In the genomic region with DNA sequence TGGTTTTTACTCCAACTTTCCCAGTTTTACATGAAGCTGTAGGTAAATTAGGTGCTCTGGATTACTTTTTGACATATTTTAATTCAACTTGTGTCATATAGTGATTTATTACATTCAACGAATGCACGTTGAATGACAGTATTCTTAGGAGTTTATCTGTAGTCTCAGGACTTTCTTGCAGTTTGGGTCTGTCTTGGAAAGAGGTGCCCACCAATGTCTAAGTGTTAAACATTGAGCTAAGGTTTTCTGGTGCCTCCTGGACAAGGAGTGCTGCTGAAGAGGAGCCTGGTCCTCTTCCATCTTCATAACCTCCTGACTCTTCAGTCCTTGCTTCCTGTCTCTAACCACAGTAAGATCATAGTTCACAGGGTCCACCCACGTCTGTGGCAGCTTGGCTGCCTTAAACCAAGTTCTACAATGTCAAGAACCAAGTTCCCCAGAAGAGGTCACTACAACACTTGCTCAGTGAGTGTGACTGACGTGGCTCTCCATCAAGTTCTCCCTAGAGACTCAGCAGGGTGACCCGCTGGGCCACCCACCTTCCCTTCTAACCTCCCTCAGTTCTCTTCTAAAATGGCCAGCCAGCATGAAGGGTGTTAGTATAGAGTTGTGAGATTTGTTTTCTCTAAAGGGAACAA, we compare ENCODE assay signal across 8 cellular contexts. TPM values are rescaled to one million over a fixed set of nuclear protein-coding genes. Genes with fewer than 3 reads are reported as not detected.
DNase-seq lines count a peak whose midpoint lies in the region; ATAC-seq lines count a peak whose summit lies in the region.

No MANE protein-coding gene starts in this region.

- H3K4me1 Mint-ChIP-seq in activated T-helper 2 cell treated with anti-CD3 and anti-CD28 coated beads, Interferon-gamma antibody, Interleukin-2, Interleukin-4, amounts not matched to agents 10 μg/mL and 5 μg/mL and 100 μg/mL, durations not matched to agents 14 hours and 24 hours and 36 hours (ENCODE audit: low read depth) = peaks cover 8% of the 10 kb centered on the region

- ATAC-seq in GM21381 (IDR thresholded peaks at IDR 0.05; ENCODE audit: unreplicated experiment) (peak; percentile 98), HG03520 (IDR thresholded peaks at IDR 0.05; ENCODE audit: unreplicated experiment) (peak; percentile 99)

- H3K4me3 Mint-ChIP-seq in activated T-helper 2 cell treated with anti-CD3 and anti-CD28 coated beads, Interferon-gamma antibody, Interleukin-2, Interleukin-4, amounts not matched to agents 10 μg/mL and 5 μg/mL and 100 μg/mL, durations not matched to agents 14 hours and 24 hours and 36 hours (ENCODE audit: low read depth) = no peak overlapping the region

- no peak overlapping the region for H3K27ac Mint-ChIP-seq in activated T-helper 2 cell treated with anti-CD3 and anti-CD28 coated beads, Interferon-gamma antibody, Interleukin-2, Interleukin-4, amounts not matched to agents 10 μg/mL and 5 μg/mL and 100 μg/mL, durations not matched to agents 14 hours and 24 hours and 36 hours

- no peaks in the 10 kb centered on the region for H3K9me3 Mint-ChIP-seq in activated T-helper 2 cell treated with anti-CD3 and anti-CD28 coated beads, Interferon-gamma antibody, Interleukin-2, Interleukin-4, amounts not matched to agents 10 μg/mL and 5 μg/mL and 100 μg/mL, durations not matched to agents 14 hours and 24 hours and 36 hours

- peak; percentile 48 for DNase-seq in GF-D8 (lab: John Stamatoyannopoulos, UW)
- DNase-seq in NOMO-1 (lab: John Stamatoyannopoulos, UW; ENCODE audit: unreplicated experiment in 2 of 2) = peak; percentile 26 to 31
- peak; percentile 32 for DNase-seq in activated T-helper 2 cell treated with anti-CD3 and anti-CD28 coated beads, Interferon-gamma antibody, Interleukin-2, Interleukin-4, amounts not matched to agents 10 μg/mL and 5 μg/mL and 100 μg/mL, durations not matched to agents 14 hours and 24 hours and 36 hours (ENCODE audit: low spot score)
- DNase-seq in iPS-NIHi7 (ENCODE audit: extremely low spot score) = peak; percentile 67
- DNase-seq in stimulated activated CD4-positive, alpha-beta T cell treated with anti-CD3 and anti-CD28 coated beads, Interleukin-4, amount 100 ng/mL, for 48 hours (ENCODE audit: low read depth in 2 of 2) = peak; percentile 34 to 45
- no peak for DNase-seq in NCI-H2029 (lab: John Stamatoyannopoulos, UW)

- no peaks in the 10 kb centered on the region for H3K36me3 Mint-ChIP-seq in activated T-helper 2 cell treated with anti-CD3 and anti-CD28 coated beads, Interferon-gamma antibody, Interleukin-2, Interleukin-4, amounts not matched to agents 10 μg/mL and 5 μg/mL and 100 μg/mL, durations not matched to agents 14 hours and 24 hours and 36 hours (ENCODE audit: low read depth)

- intact Hi-C loops in activated T-helper 2 cell treated with anti-CD3 and anti-CD28 coated beads, Interferon-gamma antibody, Interleukin-2, Interleukin-4, amounts not matched to agents 10 μg/mL and 5 μg/mL and 100 μg/mL, durations not matched to agents 14 hours and 24 hours and 36 hours (cut with micrococcal nuclease) = loop anchor here (1.0 to 5.0 kb wide), 3 partner anchors 95 to 375 kb away; a partner anchor contains a TSS

- peaks cover 57% of the 10 kb centered on the region for H3K27me3 Mint-ChIP-seq in activated T-helper 2 cell treated with anti-CD3 and anti-CD28 coated beads, Interferon-gamma antibody, Interleukin-2, Interleukin-4, amounts not matched to agents 10 μg/mL and 5 μg/mL and 100 μg/mL, durations not matched to agents 14 hours and 24 hours and 36 hours (ENCODE audit: low read depth)

RNA-seq across cellular contexts. Expression of a gene that starts 6.1 kb away (rescaled TPM):
- total RNA-seq in activated T-helper 2 cell treated with anti-CD3 and anti-CD28 coated beads, Interferon-gamma antibody, Interleukin-2, Interleukin-4, amounts not matched to agents 10 μg/mL and 5 μg/mL and 100 μg/mL, durations not matched to agents 14 hours and 24 hours and 36 hours = not detected in 2 replicates
